ENCODE assay signal across 16 cellular contexts in the genomic region with DNA sequence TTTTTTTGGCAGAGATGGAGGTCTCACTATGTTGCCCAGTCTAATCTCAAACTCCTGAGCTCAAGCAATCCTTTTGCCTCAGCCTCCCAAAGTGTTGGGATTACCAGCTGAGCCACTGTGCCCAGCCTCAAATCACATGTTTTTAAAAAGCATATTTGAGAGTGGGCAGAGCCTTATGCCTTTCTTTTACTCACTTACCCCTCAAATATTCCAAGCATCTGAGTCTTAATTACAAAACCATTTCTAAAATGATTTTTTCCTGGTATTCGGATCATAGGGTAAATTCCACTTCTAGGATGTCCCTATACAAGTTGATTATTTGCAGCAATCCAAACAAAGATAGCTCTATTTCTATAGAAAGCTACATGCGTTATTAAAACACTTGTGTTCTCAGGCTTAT.
"Had no signal": no experiment of that assay in that cellular context is flagged by ENCODE, and none has a peak within 500 bp of the region (broad histone marks: within the 10 kb centered on the region; RNA-seq: fewer than 3 reads in every experiment).

No MANE protein-coding gene starts in this region.

- DNase-seq: activated B cell treated with CpG ODN at 0.5 μM for 24 hours; activated CD4-positive, alpha-beta T cell treated with anti-CD3 and anti-CD28 coated beads, Interleukin-2, amount 10 ng/mL, durations not matched to agents 24 days and 14 days; activated CD8-positive, alpha-beta memory T cell treated with anti-CD3 and anti-CD28 coated beads for 24 hours; activated naive CD4-positive, alpha-beta T cell treated with anti-CD3 and anti-CD28 coated beads, Interleukin-2, amount 10 ng/mL, durations not matched to agents 7 days and 5 days; amygdala; hippocampal formation; lower lobe of right lung; midbrain; right lobe of liver; SK-N-SH; stimulated activated CD4-positive, alpha-beta T cell treated with anti-CD3 and anti-CD28 coated beads, Interleukin-2, amount 100 ng/mL, for 24 hours; stimulated activated naive CD8-positive, alpha-beta T cell treated with anti-CD3 and anti-CD28 coated beads, Interleukin-15, Interleukin-2, amounts not matched to agents 100 U/mL and 50 U/mL, for 24 hours; upper lobe of right lung had no signal

- H3K9me3 Mint-ChIP-seq: activated B cell treated with CpG ODN at 0.5 μM for 24 hours; activated CD4-positive, alpha-beta T cell treated with anti-CD3 and anti-CD28 coated beads, Interleukin-2, amount 10 ng/mL, durations not matched to agents 24 days and 14 days; activated naive CD4-positive, alpha-beta T cell treated with anti-CD3 and anti-CD28 coated beads, Interleukin-2, amount 10 ng/mL, durations not matched to agents 7 days and 5 days had no signal

- H3K27ac ChIP-seq: breast epithelium, lower lobe of right lung, neutrophil, right lobe of liver, upper lobe of right lung had no signal

- H3K27ac Mint-ChIP-seq: progenitor cell of endocrine pancreas had no signal

- ATAC-seq: lower lobe of right lung; right lobe of liver; stimulated activated naive CD8-positive, alpha-beta T cell treated with anti-CD3 and anti-CD28 coated beads, Interleukin-15, Interleukin-2, amounts not matched to agents 100 U/mL and 50 U/mL, for 24 hours; upper lobe of right lung had no signal

- H3K4me1 Mint-ChIP-seq: activated naive CD4-positive, alpha-beta T cell treated with anti-CD3 and anti-CD28 coated beads, Interleukin-2, amount 10 ng/mL, durations not matched to agents 7 days and 5 days had no signal

- H3K4me1 ChIP-seq: breast epithelium, right lobe of liver had no signal

- H3K4me3 ChIP-seq: breast epithelium, lower lobe of right lung, right lobe of liver, upper lobe of right lung had no signal

- H3K36me3 ChIP-seq: breast epithelium, neutrophil had no signal

- H3K9me3 ChIP-seq: breast epithelium, lower lobe of right lung, neutrophil, right lobe of liver, SK-N-SH, upper lobe of right lung had no signal

- H3K27me3 ChIP-seq: breast epithelium, neutrophil, right lobe of liver, upper lobe of right lung had no signal

- H3K27me3 Mint-ChIP-seq: activated B cell treated with CpG ODN at 0.5 μM for 24 hours; activated CD4-positive, alpha-beta T cell treated with anti-CD3 and anti-CD28 coated beads, Interleukin-2, amount 10 ng/mL, durations not matched to agents 24 days and 14 days; activated naive CD4-positive, alpha-beta T cell treated with anti-CD3 and anti-CD28 coated beads, Interleukin-2, amount 10 ng/mL, durations not matched to agents 7 days and 5 days had no signal

- H3K4me3 Mint-ChIP-seq: activated B cell treated with CpG ODN at 0.5 μM for 24 hours; activated CD4-positive, alpha-beta T cell treated with anti-CD3 and anti-CD28 coated beads, Interleukin-2, amount 10 ng/mL, durations not matched to agents 24 days and 14 days; activated naive CD4-positive, alpha-beta T cell treated with anti-CD3 and anti-CD28 coated beads, Interleukin-2, amount 10 ng/mL, durations not matched to agents 7 days and 5 days had no signal
